8 cellular contexts compared by ENCODE assay signal in genomic region chr6:48706310-48706709, GRCh38.
"Had no signal": no experiment of that assay in that cellular context is flagged by ENCODE, and none has a peak within 500 bp of the region (broad histone marks: within the 10 kb centered on the region; RNA-seq: fewer than 3 reads in every experiment).

No MANE protein-coding gene starts in this region.

- H3K9me3 Mint-ChIP-seq: HFFc6 had no signal

- H2AFZ ChIP-seq: GM23248, GM23338 had no signal

- DNase-seq: GM23248, GOT3, H7, H9, HCEC 1CT, HFFc6 had no signal

- H3K27ac ChIP-seq: GM23248 had no signal

- H3K9ac ChIP-seq: GM23248 had no signal

- H3K4me1 Mint-ChIP-seq: GM23338, H9 had no signal

- H3K4me3 ChIP-seq: GM23248, GM23338, HAP-1 had no signal

- H3K4me2 ChIP-seq: GM23338 had no signal

- H3K36me3 ChIP-seq: HAP-1 had no signal

- H3K27ac Mint-ChIP-seq: GM23338, H9, HFFc6 had no signal

- ATAC-seq: GM23338 had no signal

- H3K9me3 ChIP-seq: HAP-1 had no signal

- H3K4me1 ChIP-seq: HAP-1 had no signal

- H3K4me3 Mint-ChIP-seq: GM23338, H9, HFFc6 had no signal
